ENCODE assay signal across 12 cellular contexts in the genomic region with DNA sequence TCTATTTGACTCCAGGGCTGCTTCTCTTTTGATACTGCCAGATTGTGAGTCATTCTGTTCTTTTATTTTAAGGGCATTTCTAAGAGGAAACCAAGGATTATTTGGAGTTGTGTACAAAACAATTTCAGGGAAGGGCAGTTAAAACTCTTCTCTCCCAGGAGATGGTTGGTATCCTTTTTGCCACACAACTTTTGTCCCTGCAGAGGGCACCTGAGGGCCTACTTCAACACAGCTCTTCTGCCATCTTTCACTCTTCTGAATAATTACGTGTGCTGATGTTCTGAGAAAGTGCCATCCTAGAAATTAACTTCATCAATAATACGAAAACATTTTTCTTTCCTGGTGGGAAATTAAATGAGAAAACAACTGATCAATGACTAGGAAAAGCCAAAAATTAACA.
DNase-seq lines count a peak whose midpoint lies in the region; ATAC-seq and TF ChIP-seq lines count a peak whose summit lies in the region.
"Had no signal": no experiment of that assay in that cellular context is flagged by ENCODE, and none has a peak within 500 bp of the region (broad histone marks: within the 10 kb centered on the region; RNA-seq: fewer than 3 reads in every experiment).

No MANE protein-coding gene starts in this region.

- DNase-seq in AG08395 (ENCODE audit: low spot score) (peak; percentile 24), GM12865 (ENCODE audit: low read depth) (peak; percentile 5), RPMI8226 (peak; percentile 8), fibroblast of villous mesenchyme (ENCODE audit: low read depth) (peak; percentile 1), nephron progenitor cell (no peak), OCI-M1 (lab: John Stamatoyannopoulos, UW) (no peak)
- DNase-seq: activated naive CD4-positive, alpha-beta T cell treated with anti-CD3 and anti-CD28 coated beads for 36 hours; foreskin melanocyte; GDM1; NCI-H226 had no signal

- peak; percentile 3 for TF ChIP-seq CTCF in GM12865 (IDR thresholded peaks at IDR 0.05; ENCODE audit: insufficient read depth, low read depth, low read length, missing control alignments)
- peak; percentile 22 for TF ChIP-seq CTCF in fibroblast of villous mesenchyme (IDR thresholded peaks at IDR 0.05; ENCODE audit: insufficient read depth, low read depth, low read length)
- TF ChIP-seq CTCF in nephron progenitor cell (IDR thresholded peaks at IDR 0.05), result no peak

- H3K4me3 Mint-ChIP-seq in nephron progenitor cell, result no peak overlapping the region
- H3K4me3 Mint-ChIP-seq: activated naive CD4-positive, alpha-beta T cell treated with anti-CD3 and anti-CD28 coated beads for 36 hours had no signal

- ATAC-seq in GM21529 (IDR thresholded peaks at IDR 0.05; ENCODE audit: unreplicated experiment) (no peak), GM19467 (IDR thresholded peaks at IDR 0.05; ENCODE audit: unreplicated experiment) (no peak)

- peaks cover 3% of the 10 kb centered on the region for H3K27me3 Mint-ChIP-seq in nephron progenitor cell (ENCODE audit: low read depth, poor library complexity)

- H3K4me3 ChIP-seq in GM12865 (ENCODE audit: low read depth, low read length) (no peak overlapping the region), fibroblast of villous mesenchyme (ENCODE audit: low read depth, low read length) (no peak overlapping the region)

- no peaks in the 10 kb centered on the region for H3K4me1 Mint-ChIP-seq in nephron progenitor cell

- no peaks in the 10 kb centered on the region for H3K9me3 Mint-ChIP-seq in nephron progenitor cell
- H3K9me3 Mint-ChIP-seq: activated naive CD4-positive, alpha-beta T cell treated with anti-CD3 and anti-CD28 coated beads for 36 hours had no signal

- H3K27ac Mint-ChIP-seq in nephron progenitor cell, result no peak overlapping the region
- H3K27ac Mint-ChIP-seq: activated naive CD4-positive, alpha-beta T cell treated with anti-CD3 and anti-CD28 coated beads for 36 hours had no signal

- no peaks in the 10 kb centered on the region for H3K36me3 Mint-ChIP-seq in nephron progenitor cell (ENCODE audit: low read depth)

Comparison
In these comparisons a context has a peak if more than half of its experiments do, and no peak if none do; other contexts are left out.
1. DNase-seq: peak in AG08395 (single experiment), GM12865 (single experiment), RPMI8226 (single experiment) and fibroblast of villous mesenchyme (single experiment); none in nephron progenitor cell (single experiment) and OCI-M1 (single experiment).